Comparison of ENCODE assay signal across 10 cellular contexts in the genomic region with DNA sequence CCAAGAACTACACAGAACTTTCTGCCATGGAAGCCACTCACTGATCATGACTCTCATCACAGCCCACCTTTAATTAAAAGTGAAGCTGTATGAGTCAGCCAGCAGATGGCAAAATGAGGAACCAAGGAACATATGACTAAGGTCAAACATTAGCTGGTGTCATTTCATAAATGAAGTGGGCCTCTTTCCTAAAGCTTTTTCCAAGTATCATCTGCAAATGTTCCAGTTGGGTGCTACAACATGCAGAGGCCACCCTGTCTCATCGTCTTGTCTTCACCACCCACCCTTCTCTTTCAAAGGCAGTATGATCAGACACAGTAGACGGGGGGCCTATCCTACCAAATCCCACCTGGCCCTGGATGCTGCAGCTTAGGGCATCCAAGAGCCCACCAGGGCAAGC. TPM values are rescaled to one million over a fixed set of nuclear protein-coding genes. Genes with fewer than 3 reads are reported as not detected.
DNase-seq lines count a peak whose midpoint lies in the region; ATAC-seq and TF ChIP-seq lines count a peak whose summit lies in the region.
"Had no signal": no experiment of that assay in that cellular context is flagged by ENCODE, and none has a peak within 500 bp of the region (broad histone marks: within the 10 kb centered on the region; RNA-seq: fewer than 3 reads in every experiment).

No MANE protein-coding gene starts in this region.

- DNase-seq in CD14-positive monocyte (ENCODE audit: low spot score) = no peak
- peak; percentile 12 for DNase-seq in RPMI8226
- no peak for DNase-seq in HFFc6
- no peak for DNase-seq in activated CD4-positive, alpha-beta T cell treated with anti-CD3 and anti-CD28 coated beads, Interleukin-2, amount 50 U/mL, for 4 hours
- no peak for DNase-seq in left lung
- no peak for DNase-seq in mesothelial cell of epicardium (ENCODE audit: low spot score in 2 of 2, unreplicated experiment in 2 of 2)
- DNase-seq: CD4-positive, alpha-beta T cell had no signal

- H3K4me1 ChIP-seq in left lung = no peaks in the 10 kb centered on the region

- intact Hi-C loops in CD14-positive monocyte (cut with micrococcal nuclease) (no loop called here), left lung (cut with DNase I) (no loop called here)

- H3K27me3 ChIP-seq in left lung = no peaks in the 10 kb centered on the region

- peaks cover 23% of the 10 kb centered on the region for H3K4me1 Mint-ChIP-seq in CD14-positive monocyte
- H3K4me1 Mint-ChIP-seq in HFFc6 (ENCODE audit: low read depth) = no peaks in the 10 kb centered on the region
- no peaks in the 10 kb centered on the region for H3K4me1 Mint-ChIP-seq in mesothelial cell of epicardium

- H3K36me3 Mint-ChIP-seq in CD14-positive monocyte (peaks cover 12 to 23% of the 10 kb centered on the region in 2 donors), HFFc6 (ENCODE audit: low read depth) (no peaks in the 10 kb centered on the region), mesothelial cell of epicardium (peaks cover 11% of the 10 kb centered on the region)

- H3K9me3 Mint-ChIP-seq in CD14-positive monocyte = no peaks in the 10 kb centered on the region
- H3K9me3 Mint-ChIP-seq in HFFc6 = no peaks in the 10 kb centered on the region
- H3K9me3 Mint-ChIP-seq in mesothelial cell of epicardium = peaks cover 7% of the 10 kb centered on the region
- H3K9me3 Mint-ChIP-seq: CD4-positive, alpha-beta T cell had no signal

- TF ChIP-seq CTCF in CD14-positive monocyte (IDR thresholded peaks at IDR 0.05) = no peak
- no peak for TF ChIP-seq CTCF in HFFc6 (IDR thresholded peaks at IDR 0.05)
- no peak for TF ChIP-seq CTCF in left lung (IDR thresholded peaks at IDR 0.05)
- TF ChIP-seq CTCF in mesothelial cell of epicardium (IDR thresholded peaks at IDR 0.05; ENCODE audit: unreplicated experiment) = no peak

- H3K4me3 Mint-ChIP-seq in CD14-positive monocyte (no peak overlapping the region), HFFc6 (no peak overlapping the region), mesothelial cell of epicardium (no peak overlapping the region)
- H3K4me3 Mint-ChIP-seq: CD4-positive, alpha-beta T cell had no signal

- ATAC-seq in GM18907 (IDR thresholded peaks at IDR 0.05; ENCODE audit: unreplicated experiment) (peak; percentile 64), HG02981 (IDR thresholded peaks at IDR 0.05; ENCODE audit: unreplicated experiment) (peak; percentile 82), left lung (no peak)

- H3K27ac ChIP-seq in left lung = no peak overlapping the region

- H3K27me3 Mint-ChIP-seq in CD14-positive monocyte (ENCODE audit: low read depth in 3 of 3) (peaks cover 0 to 6% (median 0%) of the 10 kb centered on the region in 3 donors), HFFc6 (ENCODE audit: insufficient read depth) (no peaks in the 10 kb centered on the region), mesothelial cell of epicardium (ENCODE audit: low read depth) (no peaks in the 10 kb centered on the region)
- H3K27me3 Mint-ChIP-seq: CD4-positive, alpha-beta T cell had no signal

- H3K4me3 ChIP-seq in left lung = no peak overlapping the region

- no peaks in the 10 kb centered on the region for H3K9me3 ChIP-seq in left lung

- H3K27ac Mint-ChIP-seq in CD14-positive monocyte (peak overlapping the region; percentile 22 to 85 (median 80)), HFFc6 (no peak overlapping the region), mesothelial cell of epicardium (no peak overlapping the region)
- H3K27ac Mint-ChIP-seq: CD4-positive, alpha-beta T cell had no signal

- H3K36me3 ChIP-seq in left lung = no peaks in the 10 kb centered on the region

RNA-seq across cellular contexts. Expression of a gene that starts 9.2 kb away (rescaled TPM):
- 10 to 100 TPM; 15.5 to 20.7 TPM for polyA plus RNA-seq in CD14-positive monocyte
- 10 to 100 TPM; 11.3 to 15.4 (median 13.6) TPM for total RNA-seq in HFFc6 (2021; fragmentation: NEBNext Ultra II Directional; extraction: Animal tissue kit (Norgen Biotek cat#: 25700))
- total RNA-seq in left lung = 10 to 100 TPM; 16.0 to 18.7 TPM
- total RNA-seq in mesothelial cell of epicardium = 13.8 to 15.9 TPM (median 13.9 TPM) in 3 replicates

RNA-seq across cellular contexts. Expression of a gene that starts 18.1 kb away (rescaled TPM):
- not detected for polyA plus RNA-seq in CD14-positive monocyte
- total RNA-seq in HFFc6 (2021; fragmentation: NEBNext Ultra II Directional; extraction: Animal tissue kit (Norgen Biotek cat#: 25700)) = not detected
- total RNA-seq in left lung (not detected), mesothelial cell of epicardium (not detected in 3 replicates)
- total RNA-seq: CD4-positive, alpha-beta T cell; renal cortical epithelial cell had no signal

RNA-seq across cellular contexts. Expression of a gene that starts 26.5 kb away (rescaled TPM):
- 10 to 100 TPM; 79.5 to 94.3 TPM for polyA plus RNA-seq in CD14-positive monocyte
- total RNA-seq in HFFc6 (2021; fragmentation: NEBNext Ultra II Directional; extraction: Animal tissue kit (Norgen Biotek cat#: 25700)) = 10 to 100 TPM; 38.4 to 70.9 (median 55.1) TPM
- total RNA-seq in left lung (100 to 1,000 TPM; 113 to 120 TPM), mesothelial cell of epicardium (42.9 to 44.0 TPM (median 43.3 TPM) in 3 replicates)

RNA-seq across cellular contexts. Expression of a gene that starts 55.7 kb away (rescaled TPM):
- not detected for polyA plus RNA-seq in CD14-positive monocyte
- total RNA-seq in HFFc6 (2021; fragmentation: NEBNext Ultra II Directional; extraction: Animal tissue kit (Norgen Biotek cat#: 25700)) = not detected
- total RNA-seq in left lung = not detected
- total RNA-seq in mesothelial cell of epicardium = not detected in 3 replicates
- total RNA-seq: CD4-positive, alpha-beta T cell; renal cortical epithelial cell had no signal

Comparison
In these comparisons a context has a peak if more than half of its experiments do, and no peak if none do; other contexts are left out.
1. H3K27ac Mint-ChIP-seq: peak in CD14-positive monocyte (7 of 7); none in HFFc6 (single experiment) and mesothelial cell of epicardium (single experiment).